In the genomic region with DNA sequence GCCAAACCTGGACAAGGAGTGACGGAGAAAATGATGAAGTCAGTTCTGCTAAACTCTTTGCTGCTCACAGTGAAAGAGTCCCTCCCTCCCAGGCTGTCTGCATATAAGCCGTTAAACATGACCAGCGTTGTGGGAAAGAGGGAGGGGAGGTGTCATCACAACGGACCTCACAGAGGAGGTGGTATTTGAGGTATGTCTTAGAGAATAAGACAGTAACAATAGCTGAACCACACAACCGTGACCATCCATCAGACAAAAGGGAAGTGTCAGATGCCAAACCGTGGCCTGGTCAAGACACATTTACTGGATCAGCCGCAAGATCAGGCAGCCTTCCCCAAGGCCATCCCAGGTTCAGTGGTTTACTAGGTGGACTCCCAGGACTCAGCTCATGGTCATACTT, we compare ENCODE assay signal across 14 cellular contexts. TPM values are rescaled to one million over a fixed set of nuclear protein-coding genes. Genes with fewer than 3 reads are reported as not detected.
DNase-seq lines count a peak whose midpoint lies in the region; ATAC-seq and TF ChIP-seq lines count a peak whose summit lies in the region.
"Had no signal": no experiment of that assay in that cellular context is flagged by ENCODE, and none has a peak within 500 bp of the region (broad histone marks: within the 10 kb centered on the region; RNA-seq: fewer than 3 reads in every experiment).

No MANE protein-coding gene starts in this region.

- peak; percentile 20 to 28 for ATAC-seq in stimulated activated naive B cell treated with anti-CD40 and anti-IgM and Interleukin-4, amounts not matched to agents 10 μg/mL and 1 μg/mL and 100 μg/mL, for 72 hours (replicated peaks)
- no peak for ATAC-seq in activated CD8-positive, alpha-beta memory T cell treated with anti-CD3 and anti-CD28 coated beads, Interleukin-2, amount 10 ng/mL, durations not matched to agents 7 days and 5 days
- ATAC-seq in activated naive CD8-positive, alpha-beta T cell treated with anti-CD3 and anti-CD28 coated beads, Interleukin-2, amount 50 U/mL, for 24 hours, result no peak
- ATAC-seq: CD8-positive, alpha-beta T cell; esophagus mucosa had no signal

- H3K4me3 ChIP-seq in coronary artery, result no peak overlapping the region
- H3K4me3 ChIP-seq: SJSA1, stomach had no signal

- DNase-seq in KBM-7 (peak; percentile 94), SKM-1 treated with dmso at 0.1 percent for 144 hours (lab: John Stamatoyannopoulos, UW; ENCODE audit: unreplicated experiment) (peak; percentile 92), immature natural killer cell (peak; percentile 82 to 83 (median 83)), coronary artery (ENCODE audit: low spot score) (no peak)
- no peak for DNase-seq in stimulated activated naive B cell treated with anti-CD40 and anti-IgM and Interleukin-4, amounts not matched to agents 10 μg/mL and 1 μg/mL and 100 μg/mL, for 72 hours
- DNase-seq in activated CD8-positive, alpha-beta memory T cell treated with anti-CD3 and anti-CD28 coated beads, Interleukin-2, amount 10 ng/mL, durations not matched to agents 7 days and 5 days, result no peak
- DNase-seq in activated naive CD8-positive, alpha-beta T cell treated with anti-CD3 and anti-CD28 coated beads, Interleukin-2, amount 50 U/mL, for 24 hours, result no peak
- DNase-seq: activated naive CD4-positive, alpha-beta T cell; NCI-H748 treated with DMSO at 0.1 percent for 48 hours; stomach had no signal

- in situ Hi-C loops in KBM-7 (cut with MboI; ENCODE audit: low pct_unique_long_range_greater_than_20kb, low sequenced_read_pairs), result no loop called here

- peaks cover 85 to 88% of the 10 kb centered on the region in 2 donors for H3K4me1 Mint-ChIP-seq in immature natural killer cell
- peaks cover 73 to 93% of the 10 kb centered on the region in 2 donors for H3K4me1 Mint-ChIP-seq in stimulated activated naive B cell treated with anti-CD40 and anti-IgM and Interleukin-4, amounts not matched to agents 10 μg/mL and 1 μg/mL and 100 μg/mL, for 72 hours
- H3K4me1 Mint-ChIP-seq in activated CD8-positive, alpha-beta memory T cell treated with anti-CD3 and anti-CD28 coated beads, Interleukin-2, amount 10 ng/mL, durations not matched to agents 7 days and 5 days, result peaks cover 56% of the 10 kb centered on the region
- H3K4me1 Mint-ChIP-seq in activated naive CD8-positive, alpha-beta T cell treated with anti-CD3 and anti-CD28 coated beads, Interleukin-2, amount 50 U/mL, for 24 hours, result peaks cover 84% of the 10 kb centered on the region

- peak overlapping the region; percentile 79 to 99 (median 83) for H3K4me3 Mint-ChIP-seq in immature natural killer cell
- H3K4me3 Mint-ChIP-seq in stimulated activated naive B cell treated with anti-CD40 and anti-IgM and Interleukin-4, amounts not matched to agents 10 μg/mL and 1 μg/mL and 100 μg/mL, for 72 hours, result no peak overlapping the region
- H3K4me3 Mint-ChIP-seq in activated CD8-positive, alpha-beta memory T cell treated with anti-CD3 and anti-CD28 coated beads, Interleukin-2, amount 10 ng/mL, durations not matched to agents 7 days and 5 days, result no peak overlapping the region
- no peak overlapping the region for H3K4me3 Mint-ChIP-seq in activated naive CD8-positive, alpha-beta T cell treated with anti-CD3 and anti-CD28 coated beads, Interleukin-2, amount 50 U/mL, for 24 hours
- H3K4me3 Mint-ChIP-seq: CD8-positive, alpha-beta T cell had no signal

- peaks cover 4 to 5% (median 4%) of the 10 kb centered on the region in 3 donors for H3K36me3 Mint-ChIP-seq in immature natural killer cell
- H3K36me3 Mint-ChIP-seq in stimulated activated naive B cell treated with anti-CD40 and anti-IgM and Interleukin-4, amounts not matched to agents 10 μg/mL and 1 μg/mL and 100 μg/mL, for 72 hours, result no peaks in the 10 kb centered on the region
- peaks cover 13% of the 10 kb centered on the region for H3K36me3 Mint-ChIP-seq in activated CD8-positive, alpha-beta memory T cell treated with anti-CD3 and anti-CD28 coated beads, Interleukin-2, amount 10 ng/mL, durations not matched to agents 7 days and 5 days
- no peaks in the 10 kb centered on the region for H3K36me3 Mint-ChIP-seq in activated naive CD8-positive, alpha-beta T cell treated with anti-CD3 and anti-CD28 coated beads, Interleukin-2, amount 50 U/mL, for 24 hours (ENCODE audit: low read depth)

- H3K27ac Mint-ChIP-seq in immature natural killer cell, result peak overlapping the region; percentile 93 to 100 (median 96)
- peak overlapping the region; percentile 11 for H3K27ac Mint-ChIP-seq in stimulated activated naive B cell treated with anti-CD40 and anti-IgM and Interleukin-4, amounts not matched to agents 10 μg/mL and 1 μg/mL and 100 μg/mL, for 72 hours
- no peak overlapping the region for H3K27ac Mint-ChIP-seq in activated CD8-positive, alpha-beta memory T cell treated with anti-CD3 and anti-CD28 coated beads, Interleukin-2, amount 10 ng/mL, durations not matched to agents 7 days and 5 days
- no peak overlapping the region for H3K27ac Mint-ChIP-seq in activated naive CD8-positive, alpha-beta T cell treated with anti-CD3 and anti-CD28 coated beads, Interleukin-2, amount 50 U/mL, for 24 hours
- H3K27ac Mint-ChIP-seq: CD8-positive, alpha-beta T cell had no signal

- H3K27ac ChIP-seq in coronary artery, result no peak overlapping the region
- H3K27ac ChIP-seq: SJSA1, stomach, VCaP had no signal

- CTCF ChIA-PET in activated CD8-positive, alpha-beta memory T cell treated with anti-CD3 and anti-CD28 coated beads, Interleukin-2, amount 10 ng/mL, durations not matched to agents 7 days and 5 days (lab: Charles Lee), result interaction anchor here (1.0 to 3.2 kb wide), 5 partner anchors 10 to 80 kb away, joined by 3 to 14 read pairs (median 5); no protein-coding TSS in a partner anchor

- TF ChIP-seq CTCF in coronary artery (IDR thresholded peaks at IDR 0.05), result no peak

- H3K9me3 Mint-ChIP-seq in immature natural killer cell, result no peaks in the 10 kb centered on the region
- H3K9me3 Mint-ChIP-seq in stimulated activated naive B cell treated with anti-CD40 and anti-IgM and Interleukin-4, amounts not matched to agents 10 μg/mL and 1 μg/mL and 100 μg/mL, for 72 hours, result no peaks in the 10 kb centered on the region
- no peaks in the 10 kb centered on the region for H3K9me3 Mint-ChIP-seq in activated CD8-positive, alpha-beta memory T cell treated with anti-CD3 and anti-CD28 coated beads, Interleukin-2, amount 10 ng/mL, durations not matched to agents 7 days and 5 days (ENCODE audit: low read depth)
- H3K9me3 Mint-ChIP-seq in activated naive CD8-positive, alpha-beta T cell treated with anti-CD3 and anti-CD28 coated beads, Interleukin-2, amount 50 U/mL, for 24 hours, result no peaks in the 10 kb centered on the region
- H3K9me3 Mint-ChIP-seq: CD8-positive, alpha-beta T cell had no signal

- H3K27me3 Mint-ChIP-seq in immature natural killer cell (ENCODE audit: low read depth in 3 of 3), result peaks cover 8 to 12% (median 12%) of the 10 kb centered on the region in 3 donors
- H3K27me3 Mint-ChIP-seq in stimulated activated naive B cell treated with anti-CD40 and anti-IgM and Interleukin-4, amounts not matched to agents 10 μg/mL and 1 μg/mL and 100 μg/mL, for 72 hours, result no peaks in the 10 kb centered on the region
- no peaks in the 10 kb centered on the region for H3K27me3 Mint-ChIP-seq in activated CD8-positive, alpha-beta memory T cell treated with anti-CD3 and anti-CD28 coated beads, Interleukin-2, amount 10 ng/mL, durations not matched to agents 7 days and 5 days
- peaks cover 3% of the 10 kb centered on the region for H3K27me3 Mint-ChIP-seq in activated naive CD8-positive, alpha-beta T cell treated with anti-CD3 and anti-CD28 coated beads, Interleukin-2, amount 50 U/mL, for 24 hours

RNA-seq across cellular contexts. Expression of a gene that starts 2.8 kb away (rescaled TPM):
- polyA plus RNA-seq in immature natural killer cell, result 10 to 100 TPM; 42.5 to 95.4 (median 54.1) TPM
- 100 to 1,000 TPM in 1 of 2 experiments, 10 to 100 TPM in 1; 97.8 to 123 TPM for total RNA-seq in activated CD8-positive, alpha-beta memory T cell treated with anti-CD3 and anti-CD28 coated beads, Interleukin-2, amount 10 ng/mL, durations not matched to agents 7 days and 5 days

RNA-seq across cellular contexts. Expression of a gene that starts 35.4 kb away (rescaled TPM):
- polyA plus RNA-seq in immature natural killer cell, result 1,000 to 10,000 TPM in 2 of 3 donors, 100 to 1,000 TPM in 1; 962 to 1,843 (median 1,262) TPM
- total RNA-seq in activated CD8-positive, alpha-beta memory T cell treated with anti-CD3 and anti-CD28 coated beads, Interleukin-2, amount 10 ng/mL, durations not matched to agents 7 days and 5 days, result 100 to 1,000 TPM; 834 to 907 TPM

Comparison
In these comparisons a context has a peak if more than half of its experiments do, and no peak if none do; other contexts are left out.
1. DNase-seq: peak in KBM-7 (single experiment), SKM-1 treated with dmso at 0.1 percent for 144 hours (single experiment) and immature natural killer cell (3 of 3); none in stimulated activated naive B cell treated with anti-CD40 and anti-IgM and Interleukin-4, amounts not matched to agents 10 μg/mL and 1 μg/mL and 100 μg/mL, for 72 hours (single experiment), coronary artery (single experiment), activated CD8-positive, alpha-beta memory T cell treated with anti-CD3 and anti-CD28 coated beads, Interleukin-2, amount 10 ng/mL, durations not matched to agents 7 days and 5 days (single experiment) and activated naive CD8-positive, alpha-beta T cell treated with anti-CD3 and anti-CD28 coated beads, Interleukin-2, amount 50 U/mL, for 24 hours (single experiment).
2. H3K27ac Mint-ChIP-seq: peak in immature natural killer cell (6 of 6) and stimulated activated naive B cell treated with anti-CD40 and anti-IgM and Interleukin-4, amounts not matched to agents 10 μg/mL and 1 μg/mL and 100 μg/mL, for 72 hours (single experiment); none in activated CD8-positive, alpha-beta memory T cell treated with anti-CD3 and anti-CD28 coated beads, Interleukin-2, amount 10 ng/mL, durations not matched to agents 7 days and 5 days (single experiment) and activated naive CD8-positive, alpha-beta T cell treated with anti-CD3 and anti-CD28 coated beads, Interleukin-2, amount 50 U/mL, for 24 hours (single experiment).
3. H3K4me3 Mint-ChIP-seq: peak in immature natural killer cell (5 of 5); none in stimulated activated naive B cell treated with anti-CD40 and anti-IgM and Interleukin-4, amounts not matched to agents 10 μg/mL and 1 μg/mL and 100 μg/mL, for 72 hours (0 of 2), activated CD8-positive, alpha-beta memory T cell treated with anti-CD3 and anti-CD28 coated beads, Interleukin-2, amount 10 ng/mL, durations not matched to agents 7 days and 5 days (single experiment) and activated naive CD8-positive, alpha-beta T cell treated with anti-CD3 and anti-CD28 coated beads, Interleukin-2, amount 50 U/mL, for 24 hours (single experiment).
4. ATAC-seq: peak in stimulated activated naive B cell treated with anti-CD40 and anti-IgM and Interleukin-4, amounts not matched to agents 10 μg/mL and 1 μg/mL and 100 μg/mL, for 72 hours (2 of 2); none in activated CD8-positive, alpha-beta memory T cell treated with anti-CD3 and anti-CD28 coated beads, Interleukin-2, amount 10 ng/mL, durations not matched to agents 7 days and 5 days (single experiment) and activated naive CD8-positive, alpha-beta T cell treated with anti-CD3 and anti-CD28 coated beads, Interleukin-2, amount 50 U/mL, for 24 hours (single experiment).